Comparison of ENCODE assay signal across 17 cellular contexts in the genomic region with DNA sequence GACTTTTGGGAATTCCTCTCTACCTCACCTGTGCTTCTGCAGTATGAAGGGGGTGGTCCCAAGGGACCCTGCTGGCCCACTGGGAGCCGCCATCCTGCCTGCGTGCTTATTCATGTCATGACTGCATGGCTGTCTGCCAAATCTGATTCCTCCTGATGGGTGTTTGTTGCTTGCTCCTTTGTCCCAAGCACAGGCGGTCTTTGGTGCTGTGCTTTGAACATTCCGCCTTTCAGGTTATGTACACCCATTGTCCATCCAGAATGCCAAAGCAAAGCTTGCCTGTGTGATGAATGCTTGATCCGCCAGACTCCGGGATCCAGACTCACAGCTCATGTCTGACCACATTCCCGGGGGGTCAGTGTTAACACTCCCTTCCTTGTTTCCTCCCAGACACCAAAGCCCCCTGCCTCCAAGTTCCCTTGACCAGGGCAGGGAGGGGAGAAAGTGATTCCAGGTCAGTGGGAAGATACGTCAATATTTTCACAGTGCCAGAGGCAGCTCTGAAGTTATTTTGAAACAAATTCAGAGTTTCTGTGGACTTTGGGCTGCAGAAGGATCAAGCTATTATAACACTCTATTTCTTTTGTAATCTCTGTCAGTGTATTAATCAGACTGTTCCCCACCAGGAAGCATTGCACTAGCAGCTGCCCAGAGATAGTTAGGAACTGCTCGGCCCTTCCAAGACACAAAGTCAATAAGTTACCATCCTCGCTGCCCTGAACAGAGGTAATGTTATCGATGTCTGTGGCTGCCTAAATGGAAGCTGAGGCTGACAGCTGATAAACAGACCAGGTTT. TPM values are rescaled to one million over a fixed set of nuclear protein-coding genes. Genes with fewer than 3 reads are reported as not detected.
DNase-seq lines count a peak whose midpoint lies in the region; ATAC-seq and TF ChIP-seq lines count a peak whose summit lies in the region.
"Had no signal": no experiment of that assay in that cellular context is flagged by ENCODE, and none has a peak within 500 bp of the region (broad histone marks: within the 10 kb centered on the region; RNA-seq: fewer than 3 reads in every experiment).

No MANE protein-coding gene starts in this region.

- DNase-seq in breast epithelium (ENCODE audit: low spot score in 2 of 2) (no peak), mammary epithelial cell (no peak), caudate nucleus (lab: John Stamatoyannopoulos, UW) (peak in 2 of 61 donors; percentile 29 to 32), type B pancreatic cell (ENCODE audit: extremely low spot score, unreplicated experiment) (no peak), HUDEP-2 (lab: John Stamatoyannopoulos, UW; ENCODE audit: unreplicated experiment in 76 of 76) (no peak), Calu3 (no peak)
- DNase-seq: activated effector memory CD4-positive, alpha-beta T cell treated with anti-CD3 and anti-CD28 coated beads, Interleukin-2, amount 50 U/mL, for 16 hours; HFFc6; mucosa of descending colon; NCI-H1092; NCI-H524 had no signal

- H3K27ac ChIP-seq in breast epithelium: peak overlapping the region; percentile 13 to 52
- H3K27ac ChIP-seq in mammary epithelial cell (ENCODE audit: insufficient read depth, low read depth, low read length): no peak overlapping the region
- peak overlapping the region; percentile 20 for H3K27ac ChIP-seq in caudate nucleus (ENCODE audit: low read depth, low read length)
- H3K27ac ChIP-seq in mesodermal cell (ENCODE audit: low read depth, low read length, severe bottlenecking): peak overlapping the region; percentile 26
- H3K27ac ChIP-seq: cardiac muscle cell, prostate gland, suprapubic skin had no signal

- ATAC-seq in GM21737 (IDR thresholded peaks at IDR 0.05; ENCODE audit: unreplicated experiment): no peak
- ATAC-seq: mucosa of descending colon had no signal

- no peak overlapping the region for H3K9ac ChIP-seq in mammary epithelial cell (ENCODE audit: insufficient read depth, low read length)

- no TSS peak for BruUV-seq in mammary epithelial cell (replicated peaks; lab: Mats Ljungman, UMichigan)
- no TSS peak for BruUV-seq in Calu3 (replicated peaks; lab: Mats Ljungman, UMichigan)

- H3K4me3 Mint-ChIP-seq in type B pancreatic cell (peak overlapping the region; percentile 57), Calu3 (ENCODE audit: low read depth, unreplicated experiment) (no peak overlapping the region)
- H3K4me3 Mint-ChIP-seq: HFFc6 had no signal

- H3K27me3 ChIP-seq in breast epithelium (no peaks in the 10 kb centered on the region), mammary epithelial cell (ENCODE audit: insufficient read depth, low read length) (peaks cover 8% of the 10 kb centered on the region)
- H3K27me3 ChIP-seq: cardiac muscle cell, suprapubic skin had no signal

- intact Hi-C loops in breast epithelium (cut with DNase I; ENCODE audit: low total_unique reads) (no loop called here), mammary epithelial cell (cut with micrococcal nuclease) (no loop called here), Calu3 (cut with micrococcal nuclease; ENCODE audit: unreplicated experiment) (no loop called here)

- no peaks in the 10 kb centered on the region for H3K36me3 Mint-ChIP-seq in type B pancreatic cell
- no peaks in the 10 kb centered on the region for H3K36me3 Mint-ChIP-seq in Calu3 (ENCODE audit: insufficient read depth, unreplicated experiment)

- dilution Hi-C loops in mammary epithelial cell (cut with HindIII; ENCODE audit: low sequenced_read_pairs): loop anchor here (5.0 kb wide), 1 partner anchor 44 kb away; no protein-coding TSS in a partner anchor

- H3K36me3 ChIP-seq in breast epithelium: no peaks in the 10 kb centered on the region
- no peaks in the 10 kb centered on the region for H3K36me3 ChIP-seq in mammary epithelial cell (ENCODE audit: insufficient read depth, low read length)
- H3K36me3 ChIP-seq in mesodermal cell (ENCODE audit: control insufficient read depth, insufficient read depth, low read length): no peaks in the 10 kb centered on the region
- H3K36me3 ChIP-seq: cardiac muscle cell, prostate gland, suprapubic skin had no signal

- WGBS in mammary epithelial cell (ENCODE audit: low coverage, missing lambda C conversion rate): 91% methylated on average over 11 of the region's 11 CpGs
- 79 to 82% methylated on average over 9 to 10 of the region's 11 CpGs for WGBS in mesodermal cell (ENCODE audit: insufficient coverage in 2 of 2), 2 experiments

- H3K4me1 ChIP-seq in breast epithelium (no peaks in the 10 kb centered on the region), mammary epithelial cell (ENCODE audit: insufficient read depth, low read length) (no peaks in the 10 kb centered on the region), mesodermal cell (ENCODE audit: control insufficient read depth, insufficient read depth, low read length, poor library complexity, severe bottlenecking) (peaks cover 36% of the 10 kb centered on the region)
- H3K4me1 ChIP-seq: prostate gland had no signal

- H3K4me2 ChIP-seq in mammary epithelial cell (ENCODE audit: insufficient read depth, low read depth, low read length): no peak overlapping the region

- H3K4me3 ChIP-seq in breast epithelium (no peak overlapping the region), mammary epithelial cell (replicated peaks in 1 of 3; ENCODE audit: insufficient read depth in 1 of 3, low read depth in 2 of 3, low read length in 3 of 3) (no peak overlapping the region), mesodermal cell (ENCODE audit: extremely low read depth, insufficient read depth, low read length, poor library complexity, severe bottlenecking) (no peak overlapping the region)
- H3K4me3 ChIP-seq: cardiac muscle cell, mucosa of descending colon, prostate gland, suprapubic skin had no signal

- H3K4me1 Mint-ChIP-seq in type B pancreatic cell (ENCODE audit: unreplicated experiment): peaks cover 41% of the 10 kb centered on the region
- peaks cover 9% of the 10 kb centered on the region for H3K4me1 Mint-ChIP-seq in Calu3 (ENCODE audit: low read depth, unreplicated experiment)

- H3K79me2 ChIP-seq in mammary epithelial cell (ENCODE audit: insufficient read depth, low read length): no peaks in the 10 kb centered on the region

- H3K27me3 Mint-ChIP-seq in type B pancreatic cell (no peaks in the 10 kb centered on the region), Calu3 (ENCODE audit: unreplicated experiment) (peaks cover 71% of the 10 kb centered on the region)

- in situ Hi-C loops in mammary epithelial cell (cut with MboI; ENCODE audit: low sequenced_read_pairs in 2 of 2): no loop called here

- no peak overlapping the region for H2AFZ ChIP-seq in mammary epithelial cell (ENCODE audit: low read depth, low read length)

- no peak for TF ChIP-seq POLR2A in breast epithelium (IDR thresholded peaks at IDR 0.05)

- CTCF ChIA-PET in mammary epithelial cell (lab: Charles Lee; ENCODE audit: low non-redundant PET): no interaction called here
- CTCF ChIA-PET in Calu3 (lab: Charles Lee): no interaction called here

- H4K20me1 ChIP-seq in mammary epithelial cell (ENCODE audit: insufficient read depth, low read length): no peaks in the 10 kb centered on the region

- no peaks in the 10 kb centered on the region for H3K9me3 ChIP-seq in breast epithelium
- no peaks in the 10 kb centered on the region for H3K9me3 ChIP-seq in mammary epithelial cell (replicated peaks; ENCODE audit: insufficient read depth, low read length)
- H3K9me3 ChIP-seq in mesodermal cell (ENCODE audit: control insufficient read depth, low read length): no peaks in the 10 kb centered on the region
- H3K9me3 ChIP-seq: mucosa of descending colon, prostate gland, suprapubic skin had no signal

- H3K9me3 Mint-ChIP-seq in type B pancreatic cell (no peaks in the 10 kb centered on the region), Calu3 (ENCODE audit: low read depth, unreplicated experiment) (no peaks in the 10 kb centered on the region)
- H3K9me3 Mint-ChIP-seq: HFFc6 had no signal

- H3K27ac Mint-ChIP-seq in type B pancreatic cell: peak overlapping the region; percentile 67
- H3K27ac Mint-ChIP-seq in Calu3 (ENCODE audit: unreplicated experiment): no peak overlapping the region
- H3K27ac Mint-ChIP-seq: HFFc6 had no signal

- TF ChIP-seq CTCF in breast epithelium (IDR thresholded peaks at IDR 0.05) (no peak), mammary epithelial cell (conservative IDR thresholded peaks at IDR 0.05 in 1 of 2, IDR thresholded peaks at IDR 0.05 in 1 of 2; ENCODE audit: extremely low read depth in 1 of 2, insufficient read depth in 1 of 2, low read depth in 1 of 2, low read length in 2 of 2) (no peak), type B pancreatic cell (conservative IDR thresholded peaks at IDR 0.05) (no peak), Calu3 (IDR thresholded peaks at IDR 0.05; ENCODE audit: unreplicated experiment) (no peak)

RNA-seq across cellular contexts. Expression of gene DAAM2, which starts 9.5 kb away (rescaled TPM):
- total RNA-seq in breast epithelium (10 to 100 TPM; 16.2 to 59.5 (median 41.3) TPM), mammary epithelial cell (under 1 TPM in 1 of 2 donors, not detected in 1; 0.17 TPM), type B pancreatic cell (ENCODE audit: low replicate concordance) (4.4 and 22.6 TPM in 2 replicates), Calu3 (2022) (not detected in 2 replicates)
- 0.02 TPM for polyA plus RNA-seq in mammary epithelial cell
- polyA minus RNA-seq in mammary epithelial cell: not detected
- polyA plus RNA-seq in mesodermal cell (2013, experiment 1 of 2): 23.2 TPM
- polyA plus RNA-seq in mesodermal cell (2013, experiment 2 of 2): 19.4 TPM
- total RNA-seq: activated CD8-positive, alpha-beta memory T cell treated with anti-CD3 and anti-CD28 coated beads for 36 hours had no signal
